ENCODE assay signal across 8 cellular contexts in genomic region chr3:9947025-9947995, GRCh38. TPM values are rescaled to one million over a fixed set of nuclear protein-coding genes. Genes with fewer than 3 reads are reported as not detected.
DNase-seq lines count a peak whose midpoint lies in the region; ATAC-seq, FAIRE-seq and TF ChIP-seq lines count a peak whose summit lies in the region.

No MANE protein-coding gene starts in this region.

- DNase-seq in HCEC 1CT (peak; percentile 72), SK-MEL-5 (ENCODE audit: low read depth, low spot score) (peak; percentile 77), frontal cortex (ENCODE audit: low spot score in 2 of 2) (peak; percentile 66 to 78), omental fat pad (ENCODE audit: low spot score) (no peak), activated T-cell treated with anti-CD3 and anti-CD28 coated beads for 4 hours (no peak), GM19240 (ENCODE audit: insufficient read length, low spot score) (no peak), GM10266 (ENCODE audit: extremely low spot score) (no peak)

- no peak for TF ChIP-seq CTCF in omental fat pad (IDR thresholded peaks at IDR 0.05)
- no peak for TF ChIP-seq CTCF in GM10266 (IDR thresholded peaks at IDR 0.05; ENCODE audit: control insufficient read depth, insufficient read depth, low read depth, missing control alignments)

- ATAC-seq in omental fat pad (ENCODE audit: low FRiP score) (peak; percentile 67), GM21737 (IDR thresholded peaks at IDR 0.05; ENCODE audit: unreplicated experiment) (no peak)

- in situ Hi-C loops in SK-MEL-5 (cut with HindIII; ENCODE audit: low pct_unique_long_range_greater_than_20kb, low sequenced_read_pairs), result no loop called here

- FAIRE-seq in frontal cortex (lab: Jason Lieb, UNC), result no peak

RNA-seq across cellular contexts. Expression of gene PRRT3, which starts 4.9 kb away (rescaled TPM):
- total RNA-seq in SK-MEL-5 (2014; rRNA removed; shearing (Covaris generic)), result 0.34 and 0.51 TPM in 2 replicates
- polyA plus RNA-seq in SK-MEL-5 (2015; cell fraction: cytosol; rRNA removed), result 0.99 and 1.1 TPM in 2 replicates
- polyA plus RNA-seq in SK-MEL-5 (2015; cell fraction: nucleus; rRNA removed), result 0.88 and 1.1 TPM in 2 replicates
- total RNA-seq in frontal cortex (4.1 TPM), omental fat pad (1 to 10 TPM; 1.1 to 2.8 (median 1.3) TPM)

RNA-seq across cellular contexts. Expression of gene CRELD1, which starts 13.7 kb away (rescaled TPM):
- 47.7 and 50.2 TPM in 2 replicates for total RNA-seq in SK-MEL-5 (2014; rRNA removed; shearing (Covaris generic))
- polyA plus RNA-seq in SK-MEL-5 (2015; cell fraction: cytosol; rRNA removed), result 85.0 and 90.9 TPM in 2 replicates
- 118 and 130 TPM in 2 replicates for polyA plus RNA-seq in SK-MEL-5 (2015; cell fraction: nucleus; rRNA removed)
- total RNA-seq in frontal cortex (15.5 TPM), omental fat pad (10 to 100 TPM; 26.8 to 52.3 (median 38.4) TPM)

RNA-seq across cellular contexts. Expression of gene IL17RC, which starts 30.4 kb away (rescaled TPM):
- 49.0 and 49.1 TPM in 2 replicates for total RNA-seq in SK-MEL-5 (2014; rRNA removed; shearing (Covaris generic))
- 70.7 and 72.3 TPM in 2 replicates for polyA plus RNA-seq in SK-MEL-5 (2015; cell fraction: cytosol; rRNA removed)
- 123 and 131 TPM in 2 replicates for polyA plus RNA-seq in SK-MEL-5 (2015; cell fraction: nucleus; rRNA removed)
- 2.4 TPM for total RNA-seq in frontal cortex
- total RNA-seq in omental fat pad, result 10 to 100 TPM; 53.4 to 97.6 (median 58.2) TPM

RNA-seq across cellular contexts. Expression of gene EMC3, which starts 39.3 kb away (rescaled TPM):
- total RNA-seq in SK-MEL-5 (2014; rRNA removed; shearing (Covaris generic)), result 213 and 253 TPM in 2 replicates
- polyA plus RNA-seq in SK-MEL-5 (2015; cell fraction: cytosol; rRNA removed), result 122 and 142 TPM in 2 replicates
- polyA plus RNA-seq in SK-MEL-5 (2015; cell fraction: nucleus; rRNA removed), result 39.5 and 51.5 TPM in 2 replicates
- total RNA-seq in frontal cortex (33.0 TPM), omental fat pad (100 to 1,000 TPM in 1 of 4 donors, 10 to 100 TPM in 3; 50.8 to 116 (median 71.5) TPM)

RNA-seq across cellular contexts. Expression of gene IL17RE, which starts 44.7 kb away (rescaled TPM):
- 0.05 and 0.29 TPM in 2 replicates for total RNA-seq in SK-MEL-5 (2014; rRNA removed; shearing (Covaris generic))
- polyA plus RNA-seq in SK-MEL-5 (2015; cell fraction: cytosol; rRNA removed), result 1.1 and 1.9 TPM in 2 replicates
- 5.8 and 9.9 TPM in 2 replicates for polyA plus RNA-seq in SK-MEL-5 (2015; cell fraction: nucleus; rRNA removed)
- under 0.01 TPM for total RNA-seq in frontal cortex
- total RNA-seq in omental fat pad, result 10 to 100 TPM in 2 of 4 donors, 1 to 10 TPM in 2; 7.7 to 13.8 (median 10.3) TPM

Comparison
In these comparisons a context has a peak if more than half of its experiments do, and no peak if none do; other contexts are left out.
1. DNase-seq: peak in HCEC 1CT (single experiment), SK-MEL-5 (single experiment) and frontal cortex (2 of 2); none in omental fat pad (single experiment), activated T-cell treated with anti-CD3 and anti-CD28 coated beads for 4 hours (single experiment), GM19240 (single experiment) and GM10266 (single experiment).
2. RNA of gene IL17RC, which starts 30.4 kb away (total RNA-seq): 53.4 to 97.6 TPM in omental fat pad and 49.0 to 49.1 TPM in SK-MEL-5; 2.4 TPM in frontal cortex (single experiment); every median in the first group is over 10 times any median in the second.